24 cellular contexts compared by ENCODE assay signal in the genomic region with DNA sequence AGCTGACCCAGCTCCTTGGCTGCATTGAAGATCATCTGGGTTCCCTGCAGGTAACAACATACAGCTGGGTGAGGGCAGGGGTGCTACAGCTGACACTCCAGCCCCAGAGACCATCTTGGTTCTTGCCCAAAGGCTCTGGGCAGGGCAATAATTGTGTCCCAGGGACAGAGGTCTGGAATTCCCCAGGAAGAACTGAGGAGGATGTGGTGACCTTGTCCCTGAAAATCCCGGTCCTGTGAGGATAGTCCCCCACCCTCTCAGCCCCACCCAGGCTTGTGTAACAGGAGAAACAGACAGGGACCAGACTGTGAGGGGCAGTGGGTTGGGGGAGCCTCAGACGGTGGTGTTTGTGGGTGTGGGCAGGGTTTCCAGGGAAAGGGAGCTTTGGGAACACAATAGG.
"Had no signal": no experiment of that assay in that cellular context is flagged by ENCODE, and none has a peak within 500 bp of the region (broad histone marks: within the 10 kb centered on the region; RNA-seq: fewer than 3 reads in every experiment).

No MANE protein-coding gene starts in this region.

- H3K4me3 Mint-ChIP-seq: effector memory CD8-positive, alpha-beta T cell; natural killer cell; stimulated activated memory B cell treated with anti-CD40 and anti-IgM and Interleukin-4, amounts not matched to agents 10 μg/mL and 1 μg/mL and 100 μg/mL, for 72 hours; type B pancreatic cell had no signal

- H3K9me3 ChIP-seq: pancreas, testis had no signal

- H3K36me3 ChIP-seq: esophagus squamous epithelium, heart right ventricle, lower lobe of right lung, pancreas had no signal

- H3K27ac Mint-ChIP-seq: effector memory CD8-positive, alpha-beta T cell; natural killer cell; stimulated activated memory B cell treated with anti-CD40 and anti-IgM and Interleukin-4, amounts not matched to agents 10 μg/mL and 1 μg/mL and 100 μg/mL, for 72 hours; type B pancreatic cell had no signal

- H3K4me2 ChIP-seq: smooth muscle cell had no signal

- H3K4me1 ChIP-seq: lower lobe of right lung, pancreas, testis had no signal

- H3K27me3 ChIP-seq: testis had no signal

- H3K36me3 Mint-ChIP-seq: natural killer cell; stimulated activated memory B cell treated with anti-CD40 and anti-IgM and Interleukin-4, amounts not matched to agents 10 μg/mL and 1 μg/mL and 100 μg/mL, for 72 hours; type B pancreatic cell had no signal

- ATAC-seq: effector memory CD8-positive, alpha-beta T cell; left ventricle myocardium superior; lower lobe of right lung; natural killer cell; sciatic nerve; stimulated activated memory B cell treated with anti-CD40 and anti-IgM and Interleukin-4, amounts not matched to agents 10 μg/mL and 1 μg/mL and 100 μg/mL, for 72 hours; stimulated activated naive CD8-positive, alpha-beta T cell treated with anti-CD3 and anti-CD28 coated beads, Interleukin-15, Interleukin-2, amounts not matched to agents 100 U/mL and 50 U/mL, for 24 hours had no signal

- DNase-seq: cortex of kidney; effector memory CD8-positive, alpha-beta T cell; erythroblast; esophagus squamous epithelium; foreskin melanocyte; glutamatergic neuron; heart right ventricle; hippocampal formation; kidney glomerular epithelial cell; left ventricle myocardium superior; lower lobe of right lung; natural killer cell; occipital lobe; pancreas; stimulated activated CD4-positive, alpha-beta T cell treated with anti-CD3 and anti-CD28 coated beads, Interleukin-2, amount 100 ng/mL, for 24 hours; stimulated activated CD4-positive, alpha-beta T cell treated with anti-CD3 and anti-CD28 coated beads, Interleukin-4, amount 100 ng/mL, for 4 hours; stimulated activated naive CD8-positive, alpha-beta T cell treated with anti-CD3 and anti-CD28 coated beads, Interleukin-15, Interleukin-2, amounts not matched to agents 100 U/mL and 50 U/mL, for 24 hours; substantia nigra; testis; tibial artery had no signal

- H3K27ac ChIP-seq: esophagus squamous epithelium, heart right ventricle, lower lobe of right lung, pancreas, testis, tibial artery had no signal

- H3K9me3 Mint-ChIP-seq: natural killer cell, type B pancreatic cell had no signal

- H3K4me3 ChIP-seq: esophagus squamous epithelium, heart right ventricle, lower lobe of right lung, pancreas, smooth muscle cell, testis, tibial artery had no signal
